23 cellular contexts compared by ENCODE assay signal in the genomic region with DNA sequence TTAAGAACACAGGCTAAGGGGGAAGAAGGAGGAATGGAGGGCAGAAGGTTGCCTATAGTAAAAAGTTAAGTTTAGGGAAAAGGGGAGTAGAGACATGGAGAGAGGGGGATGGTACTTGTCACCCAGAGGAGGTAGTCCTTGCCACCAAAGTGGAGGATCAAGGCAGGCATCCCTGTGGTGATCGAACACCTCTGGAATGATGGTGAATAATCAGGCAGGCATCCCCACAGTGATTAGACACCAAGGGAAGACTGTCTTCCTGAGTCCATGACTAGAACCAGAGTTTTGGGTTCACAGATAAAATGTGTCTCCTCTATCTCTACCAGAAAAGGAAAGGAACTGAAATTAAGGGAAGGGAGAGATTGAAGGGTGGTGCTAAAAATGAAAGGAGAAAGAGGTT.
"Had no signal": no experiment of that assay in that cellular context is flagged by ENCODE, and none has a peak within 500 bp of the region (broad histone marks: within the 10 kb centered on the region; RNA-seq: fewer than 3 reads in every experiment).

No MANE protein-coding gene starts in this region.

- ATAC-seq: effector memory CD8-positive, alpha-beta T cell; heart right ventricle; left colon; natural killer cell treated with Interleukin-12 subunit alpha and Interleukin-12 subunit beta and Interleukin-15 and Interleukin-18, amount 100 ng/mL, for 72 hours; right cardiac atrium; stimulated activated naive B cell treated with anti-CD40 and anti-IgM and Interleukin-4, amounts not matched to agents 10 μg/mL and 1 μg/mL and 100 μg/mL, for 72 hours had no signal

- FAIRE-seq: colon, endothelial cell of umbilical vein had no signal

- H3K27ac Mint-ChIP-seq: activated naive CD8-positive, alpha-beta T cell; activated T-cell treated with anti-CD3 and anti-CD28 coated beads, Interleukin-2, amount 50 U/mL, for 24 hours; activated T-helper 2 cell treated with anti-CD3 and anti-CD28 coated beads, Interferon-gamma antibody, Interleukin-2, Interleukin-4, amounts not matched to agents 10 μg/mL and 5 μg/mL and 100 μg/mL, durations not matched to agents 14 hours and 24 hours and 36 hours; effector memory CD8-positive, alpha-beta T cell; memory B cell; natural killer cell treated with Interleukin-12 subunit alpha and Interleukin-12 subunit beta and Interleukin-15 and Interleukin-18, amount 100 ng/mL, for 72 hours; stimulated activated naive B cell treated with anti-CD40 and anti-IgM and Interleukin-4, amounts not matched to agents 10 μg/mL and 1 μg/mL and 100 μg/mL, for 72 hours; T-helper 2 cell treated with Interferon-gamma antibody and Interleukin-4, amounts not matched to agents 5 μg/mL and 100 μg/mL, for 36 hours had no signal

- H3K4me3 Mint-ChIP-seq: activated naive CD8-positive, alpha-beta T cell; activated T-cell treated with anti-CD3 and anti-CD28 coated beads, Interleukin-2, amount 50 U/mL, for 24 hours; central memory CD8-positive, alpha-beta T cell; effector memory CD8-positive, alpha-beta T cell; memory B cell; natural killer cell treated with Interleukin-12 subunit alpha and Interleukin-12 subunit beta and Interleukin-15 and Interleukin-18, amount 100 ng/mL, for 72 hours; stimulated activated naive B cell treated with anti-CD40 and anti-IgM and Interleukin-4, amounts not matched to agents 10 μg/mL and 1 μg/mL and 100 μg/mL, for 72 hours; T-helper 2 cell treated with Interferon-gamma antibody and Interleukin-4, amounts not matched to agents 5 μg/mL and 100 μg/mL, for 36 hours had no signal

- H3K4me1 Mint-ChIP-seq: central memory CD8-positive, alpha-beta T cell; memory B cell; stimulated activated naive B cell treated with anti-CD40 and anti-IgM and Interleukin-4, amounts not matched to agents 10 μg/mL and 1 μg/mL and 100 μg/mL, for 72 hours had no signal

- H3K4me3 ChIP-seq: adrenal gland, ascending aorta, dorsolateral prefrontal cortex, heart right ventricle, vagina had no signal

- DNase-seq: activated CD4-positive, alpha-beta T cell treated with anti-CD3 and anti-CD28 coated beads for 1 hour; activated CD4-positive, alpha-beta T cell treated with anti-CD3 and anti-CD28 coated beads, Interleukin-2, amount 50 U/mL, for 1 hour; activated CD8-positive, alpha-beta memory T cell treated with anti-CD3 and anti-CD28 coated beads, Interleukin-2, amount 50 U/mL, for 4 hours; activated naive CD4-positive, alpha-beta T cell; activated T-cell treated with anti-CD3 and anti-CD28 coated beads, Interleukin-2, amount 50 U/mL, for 24 hours; adrenal gland; dorsolateral prefrontal cortex; effector memory CD8-positive, alpha-beta T cell; heart right ventricle; islet precursor cell; left colon; right cardiac atrium; stimulated activated naive B cell treated with anti-CD40 and anti-IgM and Interleukin-4, amounts not matched to agents 10 μg/mL and 1 μg/mL and 100 μg/mL, for 72 hours had no signal
